26 cellular contexts compared by ENCODE assay signal in the genomic region with DNA sequence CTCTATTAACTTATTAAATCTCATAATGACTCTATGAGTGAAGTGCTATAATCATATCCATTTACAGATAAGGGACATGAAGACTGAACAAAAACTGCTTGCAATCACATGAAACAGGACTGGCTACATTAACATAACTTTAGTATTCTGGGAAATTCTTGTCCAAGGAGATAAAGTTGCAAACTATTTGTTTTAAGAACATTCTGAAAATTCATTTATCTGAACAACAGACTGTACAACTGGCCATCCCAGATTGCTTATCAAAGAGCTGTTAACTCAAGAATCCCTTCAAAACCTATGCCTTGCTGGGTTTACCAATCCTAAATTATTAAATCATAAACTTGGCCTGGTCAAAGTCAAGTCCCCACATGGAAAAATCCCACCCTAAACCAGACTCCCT.
"Had no signal": no experiment of that assay in that cellular context is flagged by ENCODE, and none has a peak within 500 bp of the region (broad histone marks: within the 10 kb centered on the region; RNA-seq: fewer than 3 reads in every experiment).

No MANE protein-coding gene starts in this region.

- H3K36me3 ChIP-seq: stomach, suprapubic skin, thoracic aorta, thyroid gland, tibial artery, tibial nerve, transverse colon, upper lobe of left lung, upper lobe of right lung, uterus, vagina had no signal

- H3K27ac ChIP-seq: stomach, suprapubic skin, testis, thoracic aorta, thyroid gland, tibial artery, tibial nerve, transverse colon, upper lobe of left lung, upper lobe of right lung, uterus, vagina had no signal

- H3K9me3 ChIP-seq: stomach, suprapubic skin, testis, thoracic aorta, thyroid gland, tibial artery, tibial nerve, transverse colon, upper lobe of left lung, upper lobe of right lung, uterus, vagina had no signal

- H3K4me3 ChIP-seq: stomach, suprapubic skin, testis, thoracic aorta, thyroid gland, tibial artery, tibial nerve, transverse colon, upper lobe of left lung, upper lobe of right lung, uterus, vagina had no signal

- DNase-seq: stimulated activated CD4-positive, alpha-beta T cell treated with anti-CD3 and anti-CD28 coated beads, Interleukin-2, amount 100 ng/mL, for 48 hours; stimulated activated CD4-positive, alpha-beta T cell treated with anti-CD3 and anti-CD28 coated beads, Interleukin-4, amount 100 ng/mL, for 1 hour; stimulated activated CD4-positive, alpha-beta T cell treated with anti-CD3 and anti-CD28 coated beads, Interleukin-4, amount 100 ng/mL, for 24 hours; stimulated activated CD4-positive, alpha-beta T cell treated with anti-CD3 and anti-CD28 coated beads, Interleukin-4, amount 100 ng/mL, for 4 hours; stimulated activated CD8-positive, alpha-beta memory T cell treated with anti-CD3 and anti-CD28 coated beads, Interleukin-4, amount 100 ng/mL, for 48 hours; stimulated activated naive B cell treated with anti-CD40 and anti-IgM and Interleukin-4, amounts not matched to agents 10 μg/mL and 1 μg/mL and 100 μg/mL, for 72 hours; stimulated activated naive CD4-positive, alpha-beta T cell; stimulated activated naive CD4-positive, alpha-beta T cell treated with Interleukin-2 at 50 U/mL for 16 hours; stimulated activated naive CD8-positive, alpha-beta T cell treated with anti-CD3 and anti-CD28 coated beads, Interleukin-15, amount 100 ng/mL, for 72 hours; stimulated activated naive CD8-positive, alpha-beta T cell treated with anti-CD3 and anti-CD28 coated beads, Interleukin-15, Interleukin-2, amounts not matched to agents 100 U/mL and 50 U/mL, for 24 hours; stomach; substantia nigra; testis; thyroid gland; tibial artery; transverse colon; upper lobe of left lung; upper lobe of right lung; uterus had no signal

- H3K4me1 ChIP-seq: stomach, thyroid gland, tibial artery, tibial nerve, transverse colon, upper lobe of right lung, uterus had no signal

- FAIRE-seq: urothelium cell line had no signal

- ATAC-seq: stimulated activated effector memory CD8-positive, alpha-beta T cell treated with anti-CD3 and anti-CD28 coated beads, Interleukin-12 subunit alpha, Interleukin-12 subunit beta, amount 100 ng/mL, for 72 hours; stimulated activated memory B cell treated with anti-CD40 and anti-IgM and Interleukin-4, amounts not matched to agents 10 μg/mL and 1 μg/mL and 100 μg/mL, for 72 hours; stimulated activated naive B cell treated with anti-CD40 and anti-IgM and Interleukin-4, amounts not matched to agents 10 μg/mL and 1 μg/mL and 100 μg/mL, for 72 hours; stimulated activated naive CD8-positive, alpha-beta T cell treated with anti-CD3 and anti-CD28 coated beads, Interleukin-15, amount 100 ng/mL, for 72 hours; stimulated activated naive CD8-positive, alpha-beta T cell treated with anti-CD3 and anti-CD28 coated beads, Interleukin-15, Interleukin-2, amounts not matched to agents 100 U/mL and 50 U/mL, for 24 hours; upper lobe of right lung had no signal

- H3K27me3 ChIP-seq: stomach, suprapubic skin, testis, thyroid gland, tibial artery, tibial nerve, transverse colon, upper lobe of left lung, upper lobe of right lung, uterus, vagina had no signal
